In genomic region chr3:51955175-51955892, GRCh38 we compare ENCODE assay signal across 10 cellular contexts. TPM values are rescaled to one million over a fixed set of nuclear protein-coding genes. Genes with fewer than 3 reads are reported as not detected.
A peak's percentile ranks its signal among the peaks of the same experiment; 100 is the strongest.
DNase-seq lines count a peak whose midpoint lies in the region; ATAC-seq and TF ChIP-seq lines count a peak whose summit lies in the region.
"Had no signal": no experiment of that assay in that cellular context is flagged by ENCODE, and none has a peak within 500 bp of the region (broad histone marks: within the 10 kb centered on the region; RNA-seq: fewer than 3 reads in every experiment).

Gene GPR62, plus strand, starts transcription at chr3:51955381. Its CDS starts 272 bp downstream, at chr3:51955653.

- H3K4me2 ChIP-seq in DND-41 (ENCODE audit: insufficient read depth, low read length): no peak within 1 kb of the TSS

- no peak for TF ChIP-seq CTCF in DND-41 (IDR thresholded peaks at IDR 0.05; ENCODE audit: borderline replicate concordance, extremely low read depth, low read length, poor library complexity, severe bottlenecking)
- TF ChIP-seq CTCF in activated B cell treated with CpG ODN at 0.5 μM for 24 hours (IDR thresholded peaks at IDR 0.05): no peak

- WGBS in iPS DF 6.9 (ENCODE audit: insufficient coverage, insufficient read length): no CpG with 5 or more reads among the region's 33 CpGs

- H3K27me3 ChIP-seq in DND-41 (ENCODE audit: insufficient read depth, low read length, poor library complexity): no peaks in the 10 kb centered on the region
- peaks cover 15% of the 10 kb centered on the region for H3K27me3 ChIP-seq in iPS DF 6.9 (ENCODE audit: control insufficient read depth, insufficient read depth, low read length)
- peaks cover 2% of the 10 kb centered on the region for H3K27me3 ChIP-seq in rectal smooth muscle tissue (ENCODE audit: control insufficient read depth, insufficient read depth, low read length)
- H3K27me3 ChIP-seq: body of pancreas had no signal

- DNase-seq in DND-41 (no peak), activated B cell treated with CpG ODN at 0.5 μM for 24 hours (no peak), iPS DF 6.9 (ENCODE audit: low read depth, low spot score) (no peak), GM19238 (ENCODE audit: insufficient read length, low spot score) (no peak), immature natural killer cell (no peak)
- no peak for DNase-seq in activated CD4-positive, alpha-beta T cell treated with anti-CD3 and anti-CD28 coated beads, Interleukin-2, amount 50 U/mL, for 4 hours

- no peaks in the 10 kb centered on the region for H3K36me3 Mint-ChIP-seq in activated B cell treated with CpG ODN at 0.5 μM for 24 hours (ENCODE audit: low read depth)
- H3K36me3 Mint-ChIP-seq in immature natural killer cell: peaks cover 0 to 7% (median 4%) of the 10 kb centered on the region in 3 donors

- POLR2A ChIA-PET in activated B cell treated with CpG ODN at 0.5 μM for 24 hours (lab: Charles Lee): no interaction called here

- intact Hi-C loops in activated B cell treated with CpG ODN at 0.5 μM for 24 hours (cut with micrococcal nuclease): no loop called here

- H3K27me3 Mint-ChIP-seq in activated B cell treated with CpG ODN at 0.5 μM for 24 hours: peaks cover 19% of the 10 kb centered on the region
- peaks cover 11 to 18% (median 13%) of the 10 kb centered on the region in 3 donors for H3K27me3 Mint-ChIP-seq in immature natural killer cell (ENCODE audit: low read depth in 3 of 3)

- no peaks in the 10 kb centered on the region for H4K20me1 ChIP-seq in DND-41 (ENCODE audit: insufficient read depth, low read length)

- no peaks in the 10 kb centered on the region for H3K4me1 ChIP-seq in DND-41 (ENCODE audit: insufficient read depth, low read length)
- H3K4me1 ChIP-seq in iPS DF 6.9 (ENCODE audit: control insufficient read depth, insufficient read depth, low read length): peaks cover 5% of the 10 kb centered on the region
- H3K4me1 ChIP-seq in rectal smooth muscle tissue (ENCODE audit: control insufficient read depth, insufficient read depth, low read length): no peaks in the 10 kb centered on the region

- H3K9me3 ChIP-seq in DND-41 (ENCODE audit: insufficient read depth, low read length, severe bottlenecking) (no peaks in the 10 kb centered on the region), iPS DF 6.9 (ENCODE audit: control insufficient read depth, insufficient read depth, low read length) (no peaks in the 10 kb centered on the region)
- H3K9me3 ChIP-seq: body of pancreas had no signal

- ATAC-seq in DND-41 (ENCODE audit: insufficient read depth, low read depth): peak; percentile 56
- no peak for ATAC-seq in activated B cell treated with CpG ODN at 0.5 μM for 24 hours (ENCODE audit: low read depth)
- ATAC-seq in HG03460 (IDR thresholded peaks at IDR 0.05; ENCODE audit: unreplicated experiment): no peak

- H3K4me1 Mint-ChIP-seq in activated B cell treated with CpG ODN at 0.5 μM for 24 hours (peaks cover 2% of the 10 kb centered on the region), immature natural killer cell (peaks cover 0 to 9% of the 10 kb centered on the region in 2 donors)

- no peak within 1 kb of the TSS for H2AFZ ChIP-seq in DND-41 (ENCODE audit: low read depth, low read length)

- no peaks in the 10 kb centered on the region for H3K79me2 ChIP-seq in DND-41 (ENCODE audit: insufficient read depth, low read length)

- H3K27ac ChIP-seq in DND-41 (ENCODE audit: low read length): no peak within 1 kb of the TSS
- no peak within 1 kb of the TSS for H3K27ac ChIP-seq in iPS DF 6.9 (ENCODE audit: low read length)
- peak within 1 kb of the TSS; percentile 35 for H3K27ac ChIP-seq in rectal smooth muscle tissue (ENCODE audit: low read depth, low read length)

- H3K9ac ChIP-seq in DND-41 (ENCODE audit: low read depth, low read length): no peak within 1 kb of the TSS
- H3K9ac ChIP-seq in rectal smooth muscle tissue (ENCODE audit: low read length): no peak within 1 kb of the TSS

- H3K9me3 Mint-ChIP-seq in activated B cell treated with CpG ODN at 0.5 μM for 24 hours: no peaks in the 10 kb centered on the region
- H3K9me3 Mint-ChIP-seq in immature natural killer cell: no peaks in the 10 kb centered on the region

- H3K36me3 ChIP-seq in DND-41 (ENCODE audit: insufficient read depth, low read length): no peaks in the 10 kb centered on the region
- H3K36me3 ChIP-seq in iPS DF 6.9 (ENCODE audit: control insufficient read depth, insufficient read depth, low read length): no peaks in the 10 kb centered on the region
- H3K36me3 ChIP-seq in rectal smooth muscle tissue (ENCODE audit: control insufficient read depth, insufficient read depth, low read length): no peaks in the 10 kb centered on the region

- H3K4me3 Mint-ChIP-seq in activated B cell treated with CpG ODN at 0.5 μM for 24 hours (peak within 1 kb of the TSS; percentile 24), immature natural killer cell (peak within 1 kb of the TSS in 1 of 5 donors; percentile 27)

- H3K4me3 ChIP-seq in DND-41 (ENCODE audit: low read depth in 1 of 2, low read length in 2 of 2): no peak within 1 kb of the TSS
- H3K4me3 ChIP-seq in iPS DF 6.9 (ENCODE audit: low read length): peak within 1 kb of the TSS; percentile 26; the same call in 1 of the 2 replicates
- peak within 1 kb of the TSS; percentile 59 for H3K4me3 ChIP-seq in rectal smooth muscle tissue (ENCODE audit: low read length)
- H3K4me3 ChIP-seq: body of pancreas had no signal

- CTCF ChIA-PET in activated B cell treated with CpG ODN at 0.5 μM for 24 hours (lab: Charles Lee): no interaction called here

- no peak within 1 kb of the TSS for H3K27ac Mint-ChIP-seq in activated B cell treated with CpG ODN at 0.5 μM for 24 hours
- H3K27ac Mint-ChIP-seq in immature natural killer cell: no peak within 1 kb of the TSS

RNA-seq across cellular contexts. Expression of gene GPR62, which starts in this region (rescaled TPM):
- not detected in 2 replicates for total RNA-seq in activated B cell treated with CpG ODN at 0.5 μM for 24 hours
- not detected for polyA plus RNA-seq in immature natural killer cell
- total RNA-seq: body of pancreas, SK-MEL-5 had no signal

Comparison
In these comparisons a context has a peak if more than half of its experiments do, and no peak if none do; other contexts are left out.
1. H3K4me3 ChIP-seq: peak in iPS DF 6.9 (single experiment) and rectal smooth muscle tissue (single experiment); none in DND-41 (0 of 2).